In genomic region chr3:101725192-101725889, GRCh38 we compare ENCODE assay signal across 8 cellular contexts. TPM values are rescaled to one million over a fixed set of nuclear protein-coding genes. Genes with fewer than 3 reads are reported as not detected.
DNase-seq lines count a peak whose midpoint lies in the region; ATAC-seq, FAIRE-seq and TF ChIP-seq lines count a peak whose summit lies in the region.

No MANE protein-coding gene starts in this region.

- peaks cover 7% of the 10 kb centered on the region for H3K4me1 Mint-ChIP-seq in WTC11
- peaks cover 53% of the 10 kb centered on the region for H3K4me1 Mint-ChIP-seq in stimulated activated naive CD8-positive, alpha-beta T cell treated with anti-CD3 and anti-CD28 coated beads, Interleukin-15, Interleukin-2, amounts not matched to agents 100 ng/mL and 50 ng/mL, for 24 hours (ENCODE audit: low read depth)

- no peaks in the 10 kb centered on the region; the same call in 1 of the 2 replicates for H4K20me1 ChIP-seq in MM.1S (ENCODE audit: insufficient read depth, low read length)

- H3K9ac ChIP-seq in ES-I3 (ENCODE audit: low read depth, low read length) (peak overlapping the region; percentile 83), MM.1S (ENCODE audit: low read length) (peak overlapping the region; percentile 87)

- peak; percentile 69 for FAIRE-seq in H54 (lab: Jason Lieb, UNC)

- H2AFZ ChIP-seq in MM.1S (ENCODE audit: low read length), result peak overlapping the region; percentile 91

- intact Hi-C loops in left lung (cut with DNase I), result no loop called here

- H3K9me2 ChIP-seq in MM.1S (replicated peaks; ENCODE audit: insufficient read depth, low read length), result no peaks in the 10 kb centered on the region

- H3K4me3 ChIP-seq in MM.1S (ENCODE audit: low read length), result peak overlapping the region; percentile 93
- H3K4me3 ChIP-seq in coronary artery, result peak overlapping the region; percentile 89
- H3K4me3 ChIP-seq in left lung, result peak overlapping the region; percentile 74 to 80

- no peaks in the 10 kb centered on the region for H3K9me3 ChIP-seq in ES-I3 (ENCODE audit: control insufficient read depth, insufficient read depth, low read length)
- H3K9me3 ChIP-seq in MM.1S (replicated peaks; ENCODE audit: insufficient read depth, low read length), result no peaks in the 10 kb centered on the region
- no peaks in the 10 kb centered on the region for H3K9me3 ChIP-seq in left lung

- POLR2A ChIA-PET in WTC11 (lab: Charles Lee), result interaction anchor here (1.0 to 1.7 kb wide), 2 partner anchors 39 to 48 kb away, joined by 6 to 10 read pairs; partner anchors contain the start of genes RPL24 and ZBTB11
- POLR2A ChIA-PET in GM10248 (lab: Yijun Ruan, JAX), result interaction anchor here (0.8 to 1.4 kb wide), 3 partner anchors 14 to 124 kb away, joined by 3 to 7 read pairs (median 3); partner anchors contain the start of genes NFKBIZ and NXPE3

- H3K79me2 ChIP-seq in MM.1S (ENCODE audit: low read length), result peaks cover 43% of the 10 kb centered on the region

- H3K27me3 Mint-ChIP-seq in WTC11 (ENCODE audit: low read depth), result no peaks in the 10 kb centered on the region
- H3K27me3 Mint-ChIP-seq in stimulated activated naive CD8-positive, alpha-beta T cell treated with anti-CD3 and anti-CD28 coated beads, Interleukin-15, Interleukin-2, amounts not matched to agents 100 ng/mL and 50 ng/mL, for 24 hours, result no peaks in the 10 kb centered on the region

- H3K27ac ChIP-seq in MM.1S (ENCODE audit: low read length) (peak overlapping the region; percentile 75), coronary artery (peak overlapping the region; percentile 65 to 85), left lung (peak overlapping the region; percentile 53 to 83)

- H3K36me3 Mint-ChIP-seq in WTC11, result peaks cover 19% of the 10 kb centered on the region
- peaks cover 28% of the 10 kb centered on the region for H3K36me3 Mint-ChIP-seq in stimulated activated naive CD8-positive, alpha-beta T cell treated with anti-CD3 and anti-CD28 coated beads, Interleukin-15, Interleukin-2, amounts not matched to agents 100 ng/mL and 50 ng/mL, for 24 hours (ENCODE audit: low read depth)

- peaks cover 32% of the 10 kb centered on the region for H3F3A ChIP-seq in MM.1S (ENCODE audit: insufficient read depth, low read length)

- CTCF ChIA-PET in WTC11 (lab: Charles Lee) (interaction anchor here (1.0 to 1.4 kb wide), 5 partner anchors 10 to 152 kb away, joined by 3 to 11 read pairs (median 4); partner anchors contain the start of genes NXPE3, PCNP and ZBTB11), GM10248 (lab: Yijun Ruan, JAX) (interaction anchor here (0.9 to 1.8 kb wide), 5 partner anchors 10 to 152 kb away, joined by 3 to 8 read pairs (median 3); partner anchors contain the start of gene PCNP)

- H3K27ac Mint-ChIP-seq in WTC11, result 0 out of 2 replicates have a peak overlapping the region, but pooled peaks have one; percentile 35
- peak overlapping the region; percentile 97 for H3K27ac Mint-ChIP-seq in stimulated activated naive CD8-positive, alpha-beta T cell treated with anti-CD3 and anti-CD28 coated beads, Interleukin-15, Interleukin-2, amounts not matched to agents 100 ng/mL and 50 ng/mL, for 24 hours

- H3K27me3 ChIP-seq in MM.1S (replicated peaks; ENCODE audit: insufficient read depth, low read length) (no peaks in the 10 kb centered on the region), left lung (no peaks in the 10 kb centered on the region)

- H3K4me1 ChIP-seq in ES-I3 (ENCODE audit: insufficient read depth, low read length) (peaks cover 9% of the 10 kb centered on the region; the same call in 1 of the 2 replicates), MM.1S (ENCODE audit: low read length) (peaks cover 22% of the 10 kb centered on the region), left lung (peaks cover 4 to 41% of the 10 kb centered on the region in 2 donors)

- no peaks in the 10 kb centered on the region for H3K9me3 Mint-ChIP-seq in WTC11
- H3K9me3 Mint-ChIP-seq in stimulated activated naive CD8-positive, alpha-beta T cell treated with anti-CD3 and anti-CD28 coated beads, Interleukin-15, Interleukin-2, amounts not matched to agents 100 ng/mL and 50 ng/mL, for 24 hours, result no peaks in the 10 kb centered on the region

- no peak for TF ChIP-seq POLR2A in H54 (IDR thresholded peaks at IDR 0.05; ENCODE audit: low read depth, low read length)

- TF ChIP-seq CTCF in MM.1S (IDR thresholded peaks at IDR 0.05; ENCODE audit: low read length) (no peak), WTC11 (IDR thresholded peaks at IDR 0.05) (no peak), coronary artery (IDR thresholded peaks at IDR 0.05) (no peak), left lung (IDR thresholded peaks at IDR 0.05) (no peak), GM10248 (IDR thresholded peaks at IDR 0.05; ENCODE audit: control extremely low read depth, extremely low read depth, low read depth, missing control alignments) (no peak)

- peak overlapping the region; percentile 98 for H3K4me3 Mint-ChIP-seq in WTC11
- peak overlapping the region; percentile 99 for H3K4me3 Mint-ChIP-seq in stimulated activated naive CD8-positive, alpha-beta T cell treated with anti-CD3 and anti-CD28 coated beads, Interleukin-15, Interleukin-2, amounts not matched to agents 100 ng/mL and 50 ng/mL, for 24 hours

- peak overlapping the region; percentile 70 for H3K4me2 ChIP-seq in MM.1S (ENCODE audit: low read depth, low read length)

- ATAC-seq in WTC11 (peak; percentile 4; the same call in 1 of the 2 replicates), left lung (peak; percentile 31)

- DNase-seq in H54 (ENCODE audit: insufficient read length, low spot score) (no peak), MM.1S (peak; percentile 44), WTC11 (ENCODE audit: low spot score) (peak; percentile 20), coronary artery (ENCODE audit: low spot score) (peak; percentile 72), left lung (peak in 1 of 2 donors; percentile 81), GM10248 (ENCODE audit: extremely low spot score) (no peak)

- H3K36me3 ChIP-seq in ES-I3 (ENCODE audit: insufficient read depth, low read length), result no peaks in the 10 kb centered on the region; the same call in 1 of the 2 replicates
- 0 out of 2 replicates have a peak, but pooled peaks cover 7% of the 10 kb centered on the region for H3K36me3 ChIP-seq in MM.1S (replicated peaks; ENCODE audit: insufficient read depth, low read length)
- peaks cover 0 to 15% of the 10 kb centered on the region in 2 donors for H3K36me3 ChIP-seq in left lung

TF ChIP-seq in WTC11, 78 proteins besides CTCF, POLR2A, EP300 and RAD21 (continues in another document):
- TF ChIP-seq, protein P1, sequence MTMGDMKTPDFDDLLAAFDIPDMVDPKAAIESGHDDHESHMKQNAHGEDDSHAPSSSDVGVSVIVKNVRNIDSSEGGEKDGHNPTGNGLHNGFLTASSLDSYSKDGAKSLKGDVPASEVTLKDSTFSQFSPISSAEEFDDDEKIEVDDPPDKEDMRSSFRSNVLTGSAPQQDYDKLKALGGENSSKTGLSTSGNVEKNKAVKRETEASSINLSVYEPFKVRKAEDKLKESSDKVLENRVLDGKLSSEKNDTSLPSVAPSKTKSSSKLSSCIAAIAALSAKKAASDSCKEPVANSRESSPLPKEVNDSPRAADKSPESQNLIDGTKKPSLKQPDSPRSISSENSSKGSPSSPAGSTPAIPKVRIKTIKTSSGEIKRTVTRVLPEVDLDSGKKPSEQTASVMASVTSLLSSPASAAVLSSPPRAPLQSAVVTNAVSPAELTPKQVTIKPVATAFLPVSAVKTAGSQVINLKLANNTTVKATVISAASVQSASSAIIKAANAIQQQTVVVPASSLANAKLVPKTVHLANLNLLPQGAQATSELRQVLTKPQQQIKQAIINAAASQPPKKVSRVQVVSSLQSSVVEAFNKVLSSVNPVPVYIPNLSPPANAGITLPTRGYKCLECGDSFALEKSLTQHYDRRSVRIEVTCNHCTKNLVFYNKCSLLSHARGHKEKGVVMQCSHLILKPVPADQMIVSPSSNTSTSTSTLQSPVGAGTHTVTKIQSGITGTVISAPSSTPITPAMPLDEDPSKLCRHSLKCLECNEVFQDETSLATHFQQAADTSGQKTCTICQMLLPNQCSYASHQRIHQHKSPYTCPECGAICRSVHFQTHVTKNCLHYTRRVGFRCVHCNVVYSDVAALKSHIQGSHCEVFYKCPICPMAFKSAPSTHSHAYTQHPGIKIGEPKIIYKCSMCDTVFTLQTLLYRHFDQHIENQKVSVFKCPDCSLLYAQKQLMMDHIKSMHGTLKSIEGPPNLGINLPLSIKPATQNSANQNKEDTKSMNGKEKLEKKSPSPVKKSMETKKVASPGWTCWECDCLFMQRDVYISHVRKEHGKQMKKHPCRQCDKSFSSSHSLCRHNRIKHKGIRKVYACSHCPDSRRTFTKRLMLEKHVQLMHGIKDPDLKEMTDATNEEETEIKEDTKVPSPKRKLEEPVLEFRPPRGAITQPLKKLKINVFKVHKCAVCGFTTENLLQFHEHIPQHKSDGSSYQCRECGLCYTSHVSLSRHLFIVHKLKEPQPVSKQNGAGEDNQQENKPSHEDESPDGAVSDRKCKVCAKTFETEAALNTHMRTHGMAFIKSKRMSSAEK (CRISPR knock-in tag; IDR thresholded peaks at IDR 0.05; ENCODE audit: borderline replicate concordance), result no peak
- TF ChIP-seq RELA (CRISPR knock-in tag; IDR thresholded peaks at IDR 0.05; ENCODE audit: borderline replicate concordance) (no peak), FOXJ3 (CRISPR knock-in tag; IDR thresholded peaks at IDR 0.05; ENCODE audit: borderline replicate concordance) (no peak)

RNA-seq across cellular contexts. Expression of gene CEP97, which starts 0.9 kb away (rescaled TPM):
- total RNA-seq in WTC11 (2021) (10.0 to 12.3 TPM (median 12.0 TPM) in 3 replicates), left lung (10 to 100 TPM in 1 of 2 donors, 1 to 10 TPM in 1; 8.5 to 11.2 TPM)

RNA-seq across cellular contexts. Expression of gene RPL24, which starts 38.8 kb away (rescaled TPM):
- total RNA-seq in WTC11 (2021), result 1,801 to 1,893 TPM (median 1,886 TPM) in 3 replicates
- total RNA-seq in left lung, result 100 to 1,000 TPM; 811 to 860 TPM

RNA-seq across cellular contexts. Expression of gene ZBTB11, which starts 48.4 kb away (rescaled TPM):
- total RNA-seq in WTC11 (2021) (12.6 to 13.5 TPM (median 12.7 TPM) in 3 replicates), left lung (10 to 100 TPM; 16.6 to 18.1 TPM)

RNA-seq across cellular contexts. Expression of gene NXPE3, which starts 53.7 kb away (rescaled TPM):
- total RNA-seq in WTC11 (2021) (11.3 to 13.9 TPM (median 12.9 TPM) in 3 replicates), left lung (10 to 100 TPM; 15.9 to 17.0 TPM)

Comparison
In these comparisons a context has a peak if more than half of its experiments do, and no peak if none do; other contexts are left out.
1. DNase-seq: peak in MM.1S (single experiment), WTC11 (single experiment) and coronary artery (single experiment); none in H54 (single experiment) and GM10248 (single experiment).
2. Peak in every context shown above with its lines, with median percentiles within 50 percentile points of each other: H3K27ac ChIP-seq and H3K4me3 ChIP-seq.